Comparison of ENCODE assay signal across 13 cellular contexts in the genomic region with DNA sequence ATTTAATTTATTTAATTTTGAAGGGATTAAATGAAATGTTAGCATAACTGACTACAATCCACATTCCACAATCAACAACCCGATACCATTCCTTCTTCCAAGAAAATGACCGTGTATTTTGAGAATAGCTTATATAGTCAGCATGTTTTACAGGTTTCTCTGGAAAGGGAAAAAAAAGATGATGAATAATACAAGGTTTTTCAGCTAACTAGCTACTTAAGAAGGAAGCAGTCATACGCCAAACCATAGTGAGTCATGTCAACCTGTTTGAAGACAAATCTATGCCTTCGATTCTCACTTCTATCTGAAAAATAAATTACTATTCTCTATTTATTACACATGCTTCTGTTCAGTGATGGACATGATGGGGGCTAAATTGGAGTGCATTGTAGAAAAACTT.
"Had no signal": no experiment of that assay in that cellular context is flagged by ENCODE, and none has a peak within 500 bp of the region (broad histone marks: within the 10 kb centered on the region; RNA-seq: fewer than 3 reads in every experiment).

No MANE protein-coding gene starts in this region.

- H3K27me3 Mint-ChIP-seq: activated naive CD4-positive, alpha-beta T cell treated with anti-CD3 and anti-CD28 coated beads, Interleukin-2, amount 10 ng/mL, durations not matched to agents 7 days and 5 days; stimulated activated memory B cell treated with anti-CD40 and anti-IgM and Interleukin-4, amounts not matched to agents 10 μg/mL and 1 μg/mL and 100 μg/mL, for 72 hours had no signal

- H3K27me3 ChIP-seq: adrenal gland, dorsolateral prefrontal cortex, gastroesophageal sphincter, pancreas, tibial nerve had no signal

- H3K4me3 ChIP-seq: adrenal gland, gastroesophageal sphincter, pancreas, skin epidermis, tibial nerve had no signal

- H3K9me3 Mint-ChIP-seq: activated naive CD4-positive, alpha-beta T cell treated with anti-CD3 and anti-CD28 coated beads, Interleukin-2, amount 10 ng/mL, durations not matched to agents 7 days and 5 days; activated T-helper 2 cell treated with anti-CD3 and anti-CD28 coated beads, Interferon-gamma antibody, Interleukin-2, Interleukin-4, amounts not matched to agents 10 μg/mL and 5 μg/mL and 100 μg/mL, durations not matched to agents 14 hours and 24 hours and 36 hours; stimulated activated memory B cell treated with anti-CD40 and anti-IgM and Interleukin-4, amounts not matched to agents 10 μg/mL and 1 μg/mL and 100 μg/mL, for 72 hours; T-helper 1 cell treated with Interleukin-12 subunit alpha and Interleukin-12 subunit beta and Interleukin-4 antibody, amounts not matched to agents 30 μg/mL and 1 μg/mL, for 36 hours had no signal

- H3K27ac ChIP-seq: adrenal gland, gastroesophageal sphincter, pancreas, skin epidermis, tibial nerve had no signal

- H3K36me3 Mint-ChIP-seq: activated naive CD4-positive, alpha-beta T cell treated with anti-CD3 and anti-CD28 coated beads, Interleukin-2, amount 10 ng/mL, durations not matched to agents 7 days and 5 days; stimulated activated memory B cell treated with anti-CD40 and anti-IgM and Interleukin-4, amounts not matched to agents 10 μg/mL and 1 μg/mL and 100 μg/mL, for 72 hours had no signal

- H3K4me3 Mint-ChIP-seq: activated naive CD4-positive, alpha-beta T cell treated with anti-CD3 and anti-CD28 coated beads, Interleukin-2, amount 10 ng/mL, durations not matched to agents 7 days and 5 days; stimulated activated memory B cell treated with anti-CD40 and anti-IgM and Interleukin-4, amounts not matched to agents 10 μg/mL and 1 μg/mL and 100 μg/mL, for 72 hours; T-helper 1 cell treated with Interleukin-12 subunit alpha and Interleukin-12 subunit beta and Interleukin-4 antibody, amounts not matched to agents 30 μg/mL and 1 μg/mL, for 36 hours had no signal

- ATAC-seq: gastroesophageal sphincter; pancreas; stimulated activated memory B cell treated with anti-CD40 and anti-IgM and Interleukin-4, amounts not matched to agents 10 μg/mL and 1 μg/mL and 100 μg/mL, for 72 hours had no signal

- FAIRE-seq: kidney, pancreas had no signal

- H3K9me3 ChIP-seq: adrenal gland, pancreas had no signal

- DNase-seq: activated CD4-positive, CD25-positive, alpha-beta regulatory T cell; activated naive CD4-positive, alpha-beta T cell treated with anti-CD3 and anti-CD28 coated beads, Interleukin-2, amount 10 ng/mL, durations not matched to agents 7 days and 5 days; adrenal gland; kidney; midbrain; pancreas had no signal

- H3K4me1 Mint-ChIP-seq: activated naive CD4-positive, alpha-beta T cell treated with anti-CD3 and anti-CD28 coated beads, Interleukin-2, amount 10 ng/mL, durations not matched to agents 7 days and 5 days; stimulated activated memory B cell treated with anti-CD40 and anti-IgM and Interleukin-4, amounts not matched to agents 10 μg/mL and 1 μg/mL and 100 μg/mL, for 72 hours had no signal

- H3K36me3 ChIP-seq: adrenal gland, gastroesophageal sphincter, pancreas, tibial nerve had no signal

- H3K4me1 ChIP-seq: adrenal gland, gastroesophageal sphincter, pancreas, tibial nerve had no signal

- H3K27ac Mint-ChIP-seq: activated naive CD4-positive, alpha-beta T cell treated with anti-CD3 and anti-CD28 coated beads, Interleukin-2, amount 10 ng/mL, durations not matched to agents 7 days and 5 days; activated T-helper 2 cell treated with anti-CD3 and anti-CD28 coated beads, Interferon-gamma antibody, Interleukin-2, Interleukin-4, amounts not matched to agents 10 μg/mL and 5 μg/mL and 100 μg/mL, durations not matched to agents 14 hours and 24 hours and 36 hours; stimulated activated memory B cell treated with anti-CD40 and anti-IgM and Interleukin-4, amounts not matched to agents 10 μg/mL and 1 μg/mL and 100 μg/mL, for 72 hours; T-helper 1 cell treated with Interleukin-12 subunit alpha and Interleukin-12 subunit beta and Interleukin-4 antibody, amounts not matched to agents 30 μg/mL and 1 μg/mL, for 36 hours had no signal
